ENCODE assay signal across 34 cellular contexts in genomic region chr3:131537531-131537930, GRCh38.
"Had no signal": no experiment of that assay in that cellular context is flagged by ENCODE, and none has a peak within 500 bp of the region (broad histone marks: within the 10 kb centered on the region; RNA-seq: fewer than 3 reads in every experiment).

No MANE protein-coding gene starts in this region.

- DNase-seq: Karpas-422, Kasumi-1, MG63, MM.1S, MV-4-11, NCI-H1048, NCI-H1092, NCI-H1092 treated with DMSO at 0.1 percent for 48 hours, NCI-H1105, NCI-H1105 treated with DMSO at 0.1 percent for 48 hours, NCI-H1417, NCI-H1417 treated with DMSO at 0.1 percent for 48 hours, NCI-H1436, NCI-H1436 treated with DMSO at 0.1 percent for 48 hours, NCI-H146, NCI-H1694, NCI-H1694 treated with DMSO at 0.1 percent for 48 hours, NCI-H187, NCI-H187 treated with DMSO at 0.1 percent for 48 hours, NCI-H1930, NCI-H2029, NCI-H2029 treated with DMSO at 0.1 percent for 48 hours, NCI-H2081, NCI-H2081 treated with DMSO at 0.1 percent for 48 hours, NCI-H2107, NCI-H2171, NCI-H2171 treated with DMSO at 0.1 percent for 48 hours, NCI-H2227 treated with DMSO at 0.1 percent for 48 hours, NCI-H226, NCI-H345, NCI-H446, NCI-H446 treated with DMSO at 0.1 percent for 48 hours, NCI-H510A, NCI-H510A treated with DMSO at 0.1 percent for 48 hours had no signal
